ENCODE assay signal across 8 cellular contexts in the genomic region with DNA sequence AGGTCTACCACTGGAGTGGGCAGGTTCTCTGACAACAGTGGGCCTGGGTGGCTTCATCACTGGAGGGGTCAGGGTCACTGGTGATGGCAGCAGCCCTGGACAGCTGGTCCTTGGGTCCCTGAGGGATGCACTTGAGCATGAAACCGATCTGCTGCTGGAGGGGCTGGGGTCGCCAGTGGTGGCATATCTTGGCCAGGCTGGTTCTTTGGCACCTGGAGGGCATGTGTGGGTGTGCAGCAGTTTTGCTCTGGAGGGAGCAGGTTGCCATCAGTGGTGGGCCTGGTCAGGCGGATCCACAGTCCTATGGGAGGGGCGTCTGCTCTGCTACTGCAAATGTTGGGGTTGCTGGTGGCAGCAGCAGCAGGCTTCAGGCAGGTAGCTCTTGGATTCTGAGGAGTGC.
"Had no signal": no experiment of that assay in that cellular context is flagged by ENCODE, and none has a peak within 500 bp of the region (broad histone marks: within the 10 kb centered on the region; RNA-seq: fewer than 3 reads in every experiment).

No MANE protein-coding gene starts in this region.

- H3K27ac ChIP-seq: GM23248, HL-60 had no signal

- H3K9ac ChIP-seq: GM23248 had no signal

- H3K4me1 ChIP-seq: HAP-1 had no signal

- H3K9me3 ChIP-seq: HAP-1 had no signal

- H3K36me3 ChIP-seq: HAP-1 had no signal

- DNase-seq: GM23248, GOT3, H7, HFFc6, IMR-90 had no signal

- ATAC-seq: HCT116 had no signal

- H2AFZ ChIP-seq: GM23248 had no signal

- H3K4me3 ChIP-seq: GM23248, HAP-1 had no signal
